ENCODE assay signal across 10 cellular contexts in genomic region chr2:138814123-138814883, GRCh38. TPM values are rescaled to one million over a fixed set of nuclear protein-coding genes. Genes with fewer than 3 reads are reported as not detected.
A peak's percentile ranks its signal among the peaks of the same experiment; 100 is the strongest.
DNase-seq lines count a peak whose midpoint lies in the region; ATAC-seq, FAIRE-seq and TF ChIP-seq lines count a peak whose summit lies in the region.
"Had no signal": no experiment of that assay in that cellular context is flagged by ENCODE, and none has a peak within 500 bp of the region (broad histone marks: within the 10 kb centered on the region; RNA-seq: fewer than 3 reads in every experiment).

No MANE protein-coding gene starts in this region.

- H3K9ac ChIP-seq in GM12878 (ENCODE audit: control insufficient read depth, insufficient read depth, low read length): no peak overlapping the region
- H3K9ac ChIP-seq: BLaER1 treated with 17β-estradiol and CSF1 and Interleukin-3, amounts not matched to agents 10 nM and 100 nM had no signal

- intact Hi-C loops in A673 (cut with micrococcal nuclease; ENCODE audit: unreplicated experiment): no loop called here
- intact Hi-C loops in GM12878 (cut with micrococcal nuclease; ENCODE audit: unreplicated experiment): no loop called here

- no peak overlapping the region for H2AFZ ChIP-seq in GM12878 (ENCODE audit: control insufficient read depth, low read depth, low read length)

- no peak overlapping the region for H3K4me2 ChIP-seq in GM12878 (ENCODE audit: control insufficient read depth, insufficient read depth)
- H3K4me2 ChIP-seq: BLaER1 treated with 17β-estradiol and CSF1 and Interleukin-3, amounts not matched to agents 10 nM and 100 nM had no signal

- TF ChIP-seq RAD21 in GM12878 (IDR thresholded peaks at IDR 0.05; ENCODE audit: insufficient read depth, low read depth, low read length): no peak

- H3K27ac ChIP-seq in A673 (ENCODE audit: low read depth, low read length, poor library complexity, severe bottlenecking): no peak overlapping the region
- H3K27ac ChIP-seq in GM12878 (ENCODE audit: control insufficient read depth, insufficient read depth): no peak overlapping the region
- H3K27ac ChIP-seq: BLaER1 treated with 17β-estradiol and CSF1 and Interleukin-3, amounts not matched to agents 10 nM and 100 nM had no signal

- peak; percentile 50 for ATAC-seq in GM19463 (IDR thresholded peaks at IDR 0.05; ENCODE audit: unreplicated experiment)
- ATAC-seq in GM12878: peak; percentile 79
- no peak for ATAC-seq in HG02588 (IDR thresholded peaks at IDR 0.05; ENCODE audit: unreplicated experiment)

- H4K20me1 ChIP-seq in GM12878 (ENCODE audit: control insufficient read depth, insufficient read depth): no peaks in the 10 kb centered on the region
- H4K20me1 ChIP-seq: BLaER1 treated with 17β-estradiol and CSF1 and Interleukin-3, amounts not matched to agents 10 nM and 100 nM had no signal

- H3K4me1 ChIP-seq in A673 (ENCODE audit: insufficient read depth, low read length, poor library complexity, severe bottlenecking) (peaks cover 17% of the 10 kb centered on the region), GM12878 (ENCODE audit: control insufficient read depth, insufficient read depth, low read length) (no peaks in the 10 kb centered on the region)
- H3K4me1 ChIP-seq: BLaER1 treated with 17β-estradiol and CSF1 and Interleukin-3, amounts not matched to agents 10 nM and 100 nM had no signal

- H3K27me3 ChIP-seq in A673 (replicated peaks; ENCODE audit: insufficient read depth, low read depth, low read length, poor library complexity) (no peaks in the 10 kb centered on the region), GM12878 (replicated peaks in 1 of 2; ENCODE audit: control insufficient read depth in 2 of 2, insufficient read depth in 2 of 2, low read length in 1 of 2) (no peaks in the 10 kb centered on the region)
- H3K27me3 ChIP-seq: BLaER1 treated with 17β-estradiol and CSF1 and Interleukin-3, amounts not matched to agents 10 nM and 100 nM had no signal

- RAD21 ChIA-PET in GM12878 (lab: Charles Lee; ENCODE audit: unreplicated experiment): interaction anchor here (1.9 kb wide), 1 partner anchor 13 kb away, joined by 8 read pairs; no protein-coding TSS in a partner anchor

- no TSS peak for BruUV-seq in A673 (replicated peaks; lab: Mats Ljungman, UMichigan)
- BruUV-seq in GM12878 (replicated peaks; lab: Mats Ljungman, UMichigan): no TSS peak

- no peak for TF ChIP-seq POLR2A in GM12878 (IDR thresholded peaks at IDR 0.05; ENCODE audit: low read depth, low read length)

- CTCF ChIA-PET in A673 (lab: Charles Lee): interaction anchor here (1.4 kb wide), 1 partner anchor 13 kb away, joined by 8 read pairs; no protein-coding TSS in a partner anchor
- CTCF ChIA-PET in GM12878 (lab: Yijun Ruan, JAX): interaction anchor here (0.6 to 2.9 kb wide), 6 partner anchors 12 to 711 kb away, joined by 3 to 28 read pairs (median 5); no protein-coding TSS in a partner anchor

- in situ Hi-C loops in GM12878 (cut with MboI): no loop called here

- no peak for TF ChIP-seq EP300 in GM12878 (IDR thresholded peaks at IDR 0.05; ENCODE audit: borderline replicate concordance in 1 of 2, control insufficient read depth in 1 of 2, low read depth in 2 of 2, low read length in 2 of 2)

- H3K4me3 ChIP-seq in A673 (ENCODE audit: low read depth, low read length, poor library complexity, severe bottlenecking) (no peak overlapping the region), GM12878 (no peak overlapping the region)
- H3K4me3 ChIP-seq: BLaER1 treated with 17β-estradiol and CSF1 and Interleukin-3, amounts not matched to agents 10 nM and 100 nM had no signal

- FAIRE-seq in GM12878 (lab: Jason Lieb, UNC): no peak

- WGBS in GM12878 (ENCODE audit: insufficient coverage, insufficient replicate concordance, low lambda C conversion rate, missing lambda C conversion rate): 24% methylated on average over 4 of the region's 4 CpGs

- TF ChIP-seq CTCF in A673 (conservative IDR thresholded peaks at IDR 0.05; ENCODE audit: low read depth, low read length): peak; percentile 59
- peak; percentile 6 to 33 (median 22); a peak in 1 of 6 replicates for TF ChIP-seq CTCF in GM12878 (IDR thresholded peaks at IDR 0.05 in 2 of 3, conservative IDR thresholded peaks at IDR 0.05 in 1 of 3; ENCODE audit: control insufficient read depth in 2 of 3, extremely low read depth in 1 of 3, insufficient read depth in 1 of 3, low read depth in 3 of 3, low read length in 3 of 3)

- DNase-seq in A673 (ENCODE audit: low spot score) (peak; percentile 62), NCI-H2171 (lab: John Stamatoyannopoulos, UW) (peak; percentile 43), GM12878 (ENCODE audit: low read depth, low spot score) (no peak), COLO829 (ENCODE audit: low spot score) (no peak), NCI-H774 (lab: John Stamatoyannopoulos, UW) (no peak), cerebellar nuclear complex (lab: John Stamatoyannopoulos, UW) (no peak)
- DNase-seq: naive B cell had no signal

- no peaks in the 10 kb centered on the region for H3K36me3 ChIP-seq in A673 (ENCODE audit: insufficient read depth, low read length, poor library complexity, severe bottlenecking)
- no peaks in the 10 kb centered on the region for H3K36me3 ChIP-seq in GM12878 (ENCODE audit: control insufficient read depth in 2 of 2, insufficient read depth in 2 of 2, low read length in 1 of 2)
- H3K36me3 ChIP-seq: BLaER1 treated with 17β-estradiol and CSF1 and Interleukin-3, amounts not matched to agents 10 nM and 100 nM had no signal

- H3K9me3 ChIP-seq in A673 (ENCODE audit: low read depth, low read length, poor library complexity, severe bottlenecking) (no peaks in the 10 kb centered on the region), GM12878 (replicated peaks; ENCODE audit: control insufficient read depth, insufficient read depth, low read length) (no peaks in the 10 kb centered on the region)
- H3K9me3 ChIP-seq: BLaER1 treated with 17β-estradiol and CSF1 and Interleukin-3, amounts not matched to agents 10 nM and 100 nM had no signal

- POLR2A ChIA-PET in A673 (lab: Charles Lee; ENCODE audit: low non-redundant PET) (no interaction called here), GM12878 (lab: Charles Lee) (no interaction called here)

- no peaks in the 10 kb centered on the region for H3K79me2 ChIP-seq in GM12878 (ENCODE audit: control insufficient read depth, insufficient read depth, low read length)

- SMC1A ChIA-PET in GM12878 (lab: Charles Lee; ENCODE audit: uncharacterized antibody, unreplicated experiment): interaction anchor here (1.7 kb wide), 1 partner anchor 12 kb away, joined by 11 read pairs; no protein-coding TSS in a partner anchor

TF ChIP-seq in GM12878, 131 proteins besides CTCF, POLR2A, EP300 and RAD21 (continues in another document):
- TF ChIP-seq RELB (IDR thresholded peaks at IDR 0.05; ENCODE audit: low read depth) (no peak), JUNB (IDR thresholded peaks at IDR 0.05) (no peak), IRF4 (IDR thresholded peaks at IDR 0.05; ENCODE audit: low read depth, low read length) (no peak), E2F8 (IDR thresholded peaks at IDR 0.05; ENCODE audit: low read depth, partially characterized antibody) (no peak), FOS (IDR thresholded peaks at IDR 0.05; ENCODE audit: borderline replicate concordance, extremely low read depth, insufficient read length) (no peak)

RNA-seq across cellular contexts. Expression of gene NXPH2, which starts 34.1 kb away (rescaled TPM):
- 4.8 and 5.4 TPM in 2 replicates for total RNA-seq in A673 (2021)
- not detected in 2 replicates for total RNA-seq in GM12878 (2013; cell fraction: nucleolus; rRNA removed)
- total RNA-seq in GM12878 (2014; rRNA removed): not detected in 2 replicates
- total RNA-seq in GM12878 (2014; rRNA removed; fragmentation: Illumina TruSeq; extraction: Trizol): not detected in 2 replicates
- total RNA-seq in GM12878 (2021): not detected in 2 replicates
- polyA plus RNA-seq in GM12878 (2011; ENCODE audit: low read depth): not detected
- not detected in 2 replicates for polyA plus RNA-seq in GM12878 (2011; rRNA removed)
- polyA plus RNA-seq in GM12878 (2011; cell fraction: cytosol; rRNA removed): not detected in 2 replicates
- not detected in 2 replicates for polyA plus RNA-seq in GM12878 (2011; cell fraction: nucleus; rRNA removed)
- polyA plus RNA-seq in GM12878 (2012): not detected in 2 replicates
- not detected in 2 replicates for polyA plus RNA-seq in GM12878 (2014; fragmentation: Illumina TruSeq; extraction: Trizol)
- polyA plus RNA-seq in GM12878 (2014; fragmentation: Nextera tagmentation; extraction: Ambion mirVana): not detected
- polyA plus RNA-seq in GM12878 (2014; rRNA removed): not detected in 2 replicates
- polyA plus RNA-seq in GM12878 (2016; fragmentation: Nextera tagmentation; extraction: Ambion mirVana): not detected
- polyA minus RNA-seq in GM12878 (2011; rRNA and poly(A)+ RNA removed): not detected in 2 replicates
- not detected in 2 replicates for polyA minus RNA-seq in GM12878 (2011; cell fraction: cytosol; rRNA and poly(A)+ RNA removed)
- polyA minus RNA-seq in GM12878 (2011; cell fraction: nucleus; rRNA and poly(A)+ RNA removed): not detected in 2 replicates

Comparison
In these comparisons a context has a peak if more than half of its experiments do, and no peak if none do; other contexts are left out.
1. DNase-seq: peak in A673 (single experiment) and NCI-H2171 (single experiment); none in GM12878 (single experiment), COLO829 (single experiment), NCI-H774 (single experiment) and cerebellar nuclear complex (0 of 2).